In the genomic region with DNA sequence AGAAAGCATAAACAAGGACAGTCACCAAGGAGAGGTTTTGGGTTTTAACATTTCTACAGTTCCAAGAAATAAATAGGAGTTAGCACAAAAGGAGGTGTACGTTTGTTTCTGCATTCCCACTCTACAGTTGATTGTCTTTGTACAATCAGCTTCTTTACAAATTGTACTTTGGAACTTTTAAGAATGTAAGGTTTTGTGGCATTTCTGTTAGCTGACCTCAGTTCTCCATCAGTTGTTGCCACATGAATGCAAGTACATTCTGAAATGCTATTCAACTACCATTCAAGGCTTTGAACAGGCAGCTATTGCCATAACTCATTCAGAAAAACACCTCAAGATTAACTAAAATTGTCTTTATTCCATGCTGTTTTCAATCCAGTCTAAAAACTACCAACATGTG, we compare ENCODE assay signal across 32 cellular contexts.
"Had no signal": no experiment of that assay in that cellular context is flagged by ENCODE, and none has a peak within 500 bp of the region (broad histone marks: within the 10 kb centered on the region; RNA-seq: fewer than 3 reads in every experiment).

No MANE protein-coding gene starts in this region.

- H3K27ac Mint-ChIP-seq: activated B cell treated with CpG ODN at 0.5 μM for 24 hours; activated CD8-positive, alpha-beta T cell treated with anti-CD3 and anti-CD28 coated beads for 36 hours; activated naive CD8-positive, alpha-beta T cell; activated T-helper 17 cell treated with anti-CD3 and anti-CD28 coated beads, Interleukin-2, amount 50 U/mL, for 72 hours; effector memory CD8-positive, alpha-beta T cell; T-helper 17 cell; T-helper 2 cell treated with Interferon-gamma antibody and Interleukin-4, amounts not matched to agents 5 μg/mL and 100 μg/mL, for 36 hours had no signal

- H3K9me3 ChIP-seq: esophagus squamous epithelium, gastroesophageal sphincter, heart right ventricle had no signal

- H3K9me3 Mint-ChIP-seq: activated B cell treated with CpG ODN at 0.5 μM for 24 hours; activated CD8-positive, alpha-beta T cell treated with anti-CD3 and anti-CD28 coated beads for 36 hours; activated T-cell treated with anti-CD3 and anti-CD28 coated beads, Interleukin-2, amount 50 U/mL, for 4 hours; activated T-helper 17 cell treated with anti-CD3 and anti-CD28 coated beads, Interleukin-2, amount 50 U/mL, for 72 hours; central memory CD8-positive, alpha-beta T cell; effector memory CD8-positive, alpha-beta T cell; T-helper 2 cell treated with Interferon-gamma antibody and Interleukin-4, amounts not matched to agents 5 μg/mL and 100 μg/mL, for 36 hours had no signal

- FAIRE-seq: bronchial epithelial cell had no signal

- H3K27me3 ChIP-seq: brain microvascular endothelial cell, esophagus squamous epithelium, gastroesophageal sphincter, heart right ventricle had no signal

- H3K36me3 ChIP-seq: brain microvascular endothelial cell, esophagus squamous epithelium, gastroesophageal sphincter, heart right ventricle, WERI-Rb-1 had no signal

- H3K27me3 Mint-ChIP-seq: activated B cell treated with CpG ODN at 0.5 μM for 24 hours; activated CD8-positive, alpha-beta T cell treated with anti-CD3 and anti-CD28 coated beads for 36 hours; activated naive CD8-positive, alpha-beta T cell; T-helper 17 cell had no signal

- DNase-seq: activated B cell treated with CpG ODN at 0.5 μM for 24 hours; activated CD4-positive, alpha-beta T cell treated with anti-CD3 and anti-CD28 coated beads for 48 hours; activated CD4-positive, alpha-beta T cell treated with anti-CD3 and anti-CD28 coated beads, Interleukin-2, amount 50 U/mL, for 1 hour; activated CD4-positive, alpha-beta T cell treated with anti-CD3 and anti-CD28 coated beads, Interleukin-2, amount 50 U/mL, for 48 hours; activated CD8-positive, alpha-beta memory T cell treated with anti-CD3 and anti-CD28 coated beads for 24 hours; activated CD8-positive, alpha-beta T cell treated with anti-CD3 and anti-CD28 coated beads for 36 hours; activated effector memory CD4-positive, alpha-beta T cell treated with Interleukin-2 at 50 U/mL for 16 hours; activated gamma-delta T cell treated with Interleukin-2 at 50 U/mL for 16 hours; activated naive CD4-positive, alpha-beta T cell treated with anti-CD3 and anti-CD28 coated beads, Interleukin-2, amount 50 U/mL, for 16 hours; activated naive CD4-positive, alpha-beta T cell treated with Interleukin-2 at 50 U/mL for 16 hours; activated T-cell treated with anti-CD3 and anti-CD28 coated beads, Interleukin-2, amount 50 U/mL, for 4 hours; amniotic stem cell; anterior cingulate cortex; brain microvascular endothelial cell; cortex of kidney; dermis blood vessel endothelial cell; effector CD4-positive, alpha-beta T cell; effector memory CD8-positive, alpha-beta T cell; esophagus squamous epithelium; foreskin melanocyte; heart right ventricle; T-helper 1 cell; T-helper 17 cell; T1000; WERI-Rb-1 had no signal

- H3K4me1 Mint-ChIP-seq: activated T-helper 17 cell treated with anti-CD3 and anti-CD28 coated beads, Interleukin-2, amount 50 U/mL, for 72 hours; central memory CD8-positive, alpha-beta T cell; T-helper 17 cell had no signal

- H3K4me3 ChIP-seq: esophagus squamous epithelium, gastroesophageal sphincter, heart right ventricle had no signal

- H3K27ac ChIP-seq: brain microvascular endothelial cell, esophagus squamous epithelium, gastroesophageal sphincter, heart right ventricle, WERI-Rb-1 had no signal

- ATAC-seq: activated CD4-positive, CD25-positive, alpha-beta regulatory T cell treated with anti-CD3 and anti-CD28 coated beads, Interleukin-2, amount 50 U/mL, for 24 hours; activated CD8-positive, alpha-beta T cell treated with anti-CD3 and anti-CD28 coated beads for 36 hours; activated T-cell treated with anti-CD3 and anti-CD28 coated beads, Interleukin-2, amount 50 U/mL, for 4 hours; activated T-helper 17 cell treated with anti-CD3 and anti-CD28 coated beads, Interleukin-2, amount 50 U/mL, for 72 hours; effector memory CD8-positive, alpha-beta T cell; gastroesophageal sphincter; heart right ventricle; T-helper 17 cell had no signal

- H3K4me1 ChIP-seq: gastroesophageal sphincter had no signal

- H3K4me3 Mint-ChIP-seq: activated B cell treated with CpG ODN at 0.5 μM for 24 hours; activated CD8-positive, alpha-beta T cell treated with anti-CD3 and anti-CD28 coated beads for 36 hours; activated naive CD8-positive, alpha-beta T cell; activated T-cell treated with anti-CD3 and anti-CD28 coated beads, Interleukin-2, amount 50 U/mL, for 4 hours; activated T-helper 17 cell treated with anti-CD3 and anti-CD28 coated beads, Interleukin-2, amount 50 U/mL, for 72 hours; central memory CD8-positive, alpha-beta T cell; effector memory CD8-positive, alpha-beta T cell; T-helper 17 cell; T-helper 2 cell treated with Interferon-gamma antibody and Interleukin-4, amounts not matched to agents 5 μg/mL and 100 μg/mL, for 36 hours had no signal
